17 cellular contexts compared by ENCODE assay signal in the genomic region with DNA sequence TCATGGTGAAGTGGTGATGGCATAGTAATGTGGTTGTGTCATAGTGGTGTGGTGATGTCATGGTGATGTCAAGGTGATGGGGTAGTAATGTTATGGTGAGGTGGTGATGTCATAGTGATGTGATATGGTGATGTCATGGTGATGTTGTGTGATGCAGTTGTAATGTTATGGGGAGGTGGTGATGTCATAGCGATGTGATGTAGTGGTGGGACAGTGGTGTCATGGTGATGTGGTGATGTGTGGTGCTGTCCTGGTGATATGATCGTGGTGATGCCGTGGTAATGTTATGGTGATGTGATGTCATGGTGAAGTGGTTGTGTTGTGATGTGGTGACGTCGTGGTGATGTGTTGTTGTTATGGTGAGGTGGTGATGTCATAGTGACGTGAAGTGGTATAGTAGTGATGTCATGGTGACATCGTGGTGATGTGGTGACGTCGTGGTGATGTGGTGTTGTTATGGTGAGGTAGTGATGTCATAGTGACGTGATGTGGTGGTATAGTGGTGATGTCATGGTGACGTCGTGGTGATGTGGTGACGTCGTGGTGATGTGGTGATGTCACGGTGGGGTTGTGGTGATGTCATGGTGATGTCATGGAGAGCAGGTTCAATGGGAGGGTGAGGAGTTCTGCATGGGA.
DNase-seq lines count a peak whose midpoint lies in the region; ATAC-seq and TF ChIP-seq lines count a peak whose summit lies in the region.
"Had no signal": no experiment of that assay in that cellular context is flagged by ENCODE, and none has a peak within 500 bp of the region (broad histone marks: within the 10 kb centered on the region; RNA-seq: fewer than 3 reads in every experiment).

No MANE protein-coding gene starts in this region.

- no peak overlapping the region for H3K56ac ChIP-seq in mesendoderm (ENCODE audit: low read length)

- H3K18ac ChIP-seq in mesendoderm (ENCODE audit: low read length) = no peak overlapping the region

- H3K4me1 Mint-ChIP-seq in HFFc6 (ENCODE audit: low read depth) = no peaks in the 10 kb centered on the region
- H3K4me1 Mint-ChIP-seq in activated T-helper 17 cell treated with anti-CD3 and anti-CD28 coated beads, Interleukin-2, amount 50 U/mL, for 72 hours = no peaks in the 10 kb centered on the region
- H3K4me1 Mint-ChIP-seq: activated naive CD8-positive, alpha-beta T cell treated with anti-CD3 and anti-CD28 coated beads, Interleukin-2, amount 50 U/mL, for 24 hours; natural killer cell; stimulated activated memory B cell treated with anti-CD40 and anti-IgM and Interleukin-4, amounts not matched to agents 10 μg/mL and 1 μg/mL and 100 μg/mL, for 72 hours had no signal

- peaks cover 15% of the 10 kb centered on the region for H3K9me3 Mint-ChIP-seq in HFFc6
- no peaks in the 10 kb centered on the region for H3K9me3 Mint-ChIP-seq in activated T-helper 17 cell treated with anti-CD3 and anti-CD28 coated beads, Interleukin-2, amount 50 U/mL, for 72 hours
- H3K9me3 Mint-ChIP-seq: activated naive CD8-positive, alpha-beta T cell treated with anti-CD3 and anti-CD28 coated beads, Interleukin-2, amount 50 U/mL, for 24 hours; natural killer cell; stimulated activated memory B cell treated with anti-CD40 and anti-IgM and Interleukin-4, amounts not matched to agents 10 μg/mL and 1 μg/mL and 100 μg/mL, for 72 hours; T-helper 1 cell treated with Interleukin-12 subunit alpha and Interleukin-12 subunit beta and Interleukin-4 antibody, amounts not matched to agents 30 μg/mL and 1 μg/mL, for 36 hours had no signal

- no peak for TF ChIP-seq CTCF in HFFc6 (IDR thresholded peaks at IDR 0.05)
- TF ChIP-seq CTCF in ovary (IDR thresholded peaks at IDR 0.05) = no peak

- H3K27me3 Mint-ChIP-seq in HFFc6 (ENCODE audit: insufficient read depth) = peaks cover 3% of the 10 kb centered on the region; the same call in 1 of the 2 replicates
- H3K27me3 Mint-ChIP-seq in activated T-helper 17 cell treated with anti-CD3 and anti-CD28 coated beads, Interleukin-2, amount 50 U/mL, for 72 hours = no peaks in the 10 kb centered on the region
- H3K27me3 Mint-ChIP-seq: activated naive CD8-positive, alpha-beta T cell treated with anti-CD3 and anti-CD28 coated beads, Interleukin-2, amount 50 U/mL, for 24 hours; stimulated activated memory B cell treated with anti-CD40 and anti-IgM and Interleukin-4, amounts not matched to agents 10 μg/mL and 1 μg/mL and 100 μg/mL, for 72 hours had no signal

- TF ChIP-seq POLR2A in ovary (IDR thresholded peaks at IDR 0.05) = no peak

- H3K9me3 ChIP-seq in ovary = no peaks in the 10 kb centered on the region
- H3K9me3 ChIP-seq: Peyer's patch had no signal

- no peak overlapping the region for H2BK5ac ChIP-seq in mesendoderm (ENCODE audit: low read length)

- TF ChIP-seq EP300 in ovary (IDR thresholded peaks at IDR 0.05) = no peak

- H3K4me3 Mint-ChIP-seq in HFFc6 = no peak overlapping the region
- no peak overlapping the region for H3K4me3 Mint-ChIP-seq in activated T-helper 17 cell treated with anti-CD3 and anti-CD28 coated beads, Interleukin-2, amount 50 U/mL, for 72 hours
- H3K4me3 Mint-ChIP-seq: activated naive CD8-positive, alpha-beta T cell treated with anti-CD3 and anti-CD28 coated beads, Interleukin-2, amount 50 U/mL, for 24 hours; natural killer cell; stimulated activated memory B cell treated with anti-CD40 and anti-IgM and Interleukin-4, amounts not matched to agents 10 μg/mL and 1 μg/mL and 100 μg/mL, for 72 hours; T-helper 1 cell treated with Interleukin-12 subunit alpha and Interleukin-12 subunit beta and Interleukin-4 antibody, amounts not matched to agents 30 μg/mL and 1 μg/mL, for 36 hours had no signal

- H3K36me3 Mint-ChIP-seq in HFFc6 (ENCODE audit: low read depth) = no peaks in the 10 kb centered on the region
- H3K36me3 Mint-ChIP-seq in activated T-helper 17 cell treated with anti-CD3 and anti-CD28 coated beads, Interleukin-2, amount 50 U/mL, for 72 hours (ENCODE audit: low read depth) = no peaks in the 10 kb centered on the region
- H3K36me3 Mint-ChIP-seq: natural killer cell; stimulated activated memory B cell treated with anti-CD40 and anti-IgM and Interleukin-4, amounts not matched to agents 10 μg/mL and 1 μg/mL and 100 μg/mL, for 72 hours had no signal

- H3K9ac ChIP-seq in mesendoderm (ENCODE audit: low read length) = no peak overlapping the region

- H2AK5ac ChIP-seq in mesendoderm (ENCODE audit: low read length) = no peak overlapping the region

- H3K4me1 ChIP-seq in mesendoderm (ENCODE audit: control insufficient read depth, low read depth, low read length) = no peaks in the 10 kb centered on the region
- H3K4me1 ChIP-seq in ovary (ENCODE audit: insufficient read depth) = no peaks in the 10 kb centered on the region
- H3K4me1 ChIP-seq: Peyer's patch had no signal

- H3K23ac ChIP-seq in mesendoderm (ENCODE audit: low read length) = peak overlapping the region; percentile 24

- H3K27me3 ChIP-seq in mesendoderm (ENCODE audit: insufficient read depth, low read length, poor library complexity) (no peaks in the 10 kb centered on the region), ovary (no peaks in the 10 kb centered on the region)
- H3K27me3 ChIP-seq: Peyer's patch had no signal

- H3K27ac Mint-ChIP-seq in HFFc6 = no peak overlapping the region
- no peak overlapping the region for H3K27ac Mint-ChIP-seq in activated T-helper 17 cell treated with anti-CD3 and anti-CD28 coated beads, Interleukin-2, amount 50 U/mL, for 72 hours
- H3K27ac Mint-ChIP-seq: activated naive CD8-positive, alpha-beta T cell treated with anti-CD3 and anti-CD28 coated beads, Interleukin-2, amount 50 U/mL, for 24 hours; natural killer cell; stimulated activated memory B cell treated with anti-CD40 and anti-IgM and Interleukin-4, amounts not matched to agents 10 μg/mL and 1 μg/mL and 100 μg/mL, for 72 hours; T-helper 1 cell treated with Interleukin-12 subunit alpha and Interleukin-12 subunit beta and Interleukin-4 antibody, amounts not matched to agents 30 μg/mL and 1 μg/mL, for 36 hours had no signal

- H3K36me3 ChIP-seq in mesendoderm (ENCODE audit: control insufficient read depth, insufficient read depth, low read length) = no peaks in the 10 kb centered on the region
- H3K36me3 ChIP-seq in ovary = no peaks in the 10 kb centered on the region
- H3K36me3 ChIP-seq: Peyer's patch had no signal

- no peak overlapping the region for H2BK15ac ChIP-seq in mesendoderm (replicated peaks; ENCODE audit: low read depth)

- H3K79me1 ChIP-seq in mesendoderm (ENCODE audit: low read length) = no peaks in the 10 kb centered on the region

- DNase-seq in activated CD8-positive, alpha-beta memory T cell treated with anti-CD3 and anti-CD28 coated beads for 24 hours = peak; percentile 28
- no peak for DNase-seq in activated CD8-positive, alpha-beta memory T cell treated with anti-CD3 and anti-CD28 coated beads, Interleukin-2, amount 50 U/mL, for 4 hours
- DNase-seq in HFFc6 = peak; percentile 1
- peak; percentile 55 for DNase-seq in mesendoderm
- no peak for DNase-seq in ovary
- no peak for DNase-seq in COLO668 (lab: John Stamatoyannopoulos, UW; ENCODE audit: unreplicated experiment)
- DNase-seq: activated CD4-positive, alpha-beta T cell treated with anti-CD3 and anti-CD28 coated beads, Interleukin-2, amount 50 U/mL, for 48 hours; activated naive CD8-positive, alpha-beta T cell treated with anti-CD3 and anti-CD28 coated beads, Interleukin-2, amount 50 U/mL, for 24 hours; MM.1S; natural killer cell; NCI-H524 treated with DMSO at 0.1 percent for 48 hours; stimulated activated CD4-positive, alpha-beta T cell treated with anti-CD3 and anti-CD28 coated beads, Interleukin-4, amount 100 ng/mL, for 1 hour had no signal

- no peak overlapping the region for H3K4me2 ChIP-seq in mesendoderm (ENCODE audit: low read length)

- intact Hi-C loops in ovary (cut with DNase I) = no loop called here

- no peak overlapping the region for H4K8ac ChIP-seq in mesendoderm (ENCODE audit: low read depth, low read length)

- no peak overlapping the region for H4K5ac ChIP-seq in mesendoderm (ENCODE audit: low read length)

- H3K79me2 ChIP-seq in mesendoderm (ENCODE audit: control insufficient read depth, insufficient read depth, low read length) = no peaks in the 10 kb centered on the region

- no peak overlapping the region for H3K27ac ChIP-seq in mesendoderm (ENCODE audit: low read depth, low read length)
- H3K27ac ChIP-seq in ovary = no peak overlapping the region
- H3K27ac ChIP-seq: Peyer's patch had no signal

- H2BK120ac ChIP-seq in mesendoderm (ENCODE audit: low read depth, low read length) = no peak overlapping the region

- H3K4me3 ChIP-seq in mesendoderm (ENCODE audit: low read length) (no peak overlapping the region), ovary (no peak overlapping the region)
- H3K4me3 ChIP-seq: Peyer's patch had no signal

- peak; percentile 27 for ATAC-seq in activated T-helper 17 cell treated with anti-CD3 and anti-CD28 coated beads, Interleukin-2, amount 50 U/mL, for 72 hours (replicated peaks)
- ATAC-seq in GM19397 (IDR thresholded peaks at IDR 0.05; ENCODE audit: unreplicated experiment) = no peak
- ATAC-seq: natural killer cell; stimulated activated memory B cell treated with anti-CD40 and anti-IgM and Interleukin-4, amounts not matched to agents 10 μg/mL and 1 μg/mL and 100 μg/mL, for 72 hours had no signal

- WGBS in mesendoderm (ENCODE audit: extremely low coverage, insufficient coverage, low lambda C conversion rate) = 100% methylated on average over 12 of the region's 15 CpGs
- 94 to 95% (median 94%) methylated on average over 15 of the region's 15 CpGs for WGBS in ovary, 3 donors

- H3K4ac ChIP-seq in mesendoderm (ENCODE audit: low read depth, low read length) = no peak overlapping the region

Comparison
In these comparisons a context has a peak if more than half of its experiments do, and no peak if none do; other contexts are left out.
1. DNase-seq: peak in activated CD8-positive, alpha-beta memory T cell treated with anti-CD3 and anti-CD28 coated beads for 24 hours (single experiment), HFFc6 (single experiment) and mesendoderm (single experiment); none in activated CD8-positive, alpha-beta memory T cell treated with anti-CD3 and anti-CD28 coated beads, Interleukin-2, amount 50 U/mL, for 4 hours (single experiment), ovary (0 of 5) and COLO668 (single experiment).